In the genomic region with DNA sequence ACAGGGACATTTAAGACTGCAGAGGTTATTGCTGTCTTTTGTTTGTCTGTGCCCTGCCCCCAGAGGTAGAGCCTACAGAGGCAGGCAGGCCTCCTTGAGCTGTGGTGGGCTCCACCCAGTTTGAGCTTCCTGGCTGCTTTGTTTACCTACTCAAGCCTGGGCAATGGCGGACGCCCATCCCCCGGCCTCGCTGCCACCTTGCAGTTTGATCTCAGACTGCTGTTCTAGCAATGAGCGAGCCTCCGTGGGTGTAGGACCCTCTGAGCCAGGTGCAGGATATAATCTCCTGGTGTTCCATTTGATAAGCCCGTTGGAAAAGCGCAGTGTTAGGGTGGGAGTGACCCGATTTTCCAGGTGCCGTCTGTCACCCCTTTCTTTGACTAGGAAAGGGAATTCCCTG, we compare ENCODE assay signal across 1 cellular context. TPM values are rescaled to one million over a fixed set of nuclear protein-coding genes. Genes with fewer than 3 reads are reported as not detected.
"Had no signal": no experiment of that assay in that cellular context is flagged by ENCODE, and none has a peak within 500 bp of the region (broad histone marks: within the 10 kb centered on the region; RNA-seq: fewer than 3 reads in every experiment).

No MANE protein-coding gene starts in this region.

RNA-seq across cellular contexts. Expression of a gene that starts 34.0 kb away (rescaled TPM):
- total RNA-seq: PC-9 had no signal
